ENCODE assay signal across 10 cellular contexts in genomic region chr14:93032301-93032929, GRCh38.
DNase-seq lines count a peak whose midpoint lies in the region; ATAC-seq and TF ChIP-seq lines count a peak whose summit lies in the region.
"Had no signal": no experiment of that assay in that cellular context is flagged by ENCODE, and none has a peak within 500 bp of the region (broad histone marks: within the 10 kb centered on the region; RNA-seq: fewer than 3 reads in every experiment).

No MANE protein-coding gene starts in this region.

- no peaks in the 10 kb centered on the region for H3K36me3 Mint-ChIP-seq in activated T-helper 2 cell treated with anti-CD3 and anti-CD28 coated beads, Interferon-gamma antibody, Interleukin-2, Interleukin-4, amounts not matched to agents 10 μg/mL and 5 μg/mL and 100 μg/mL, durations not matched to agents 14 hours and 24 hours and 36 hours (ENCODE audit: low read depth)
- H3K36me3 Mint-ChIP-seq in H9 (ENCODE audit: insufficient read depth in 1 of 3, low read depth in 3 of 3) = peaks cover 0 to 4% (median 0%) of the 10 kb centered on the region in 3 experiments; a peak in 2 of 7 replicates
- H3K36me3 Mint-ChIP-seq in activated naive CD4-positive, alpha-beta T cell treated with anti-CD3 and anti-CD28 coated beads for 36 hours (ENCODE audit: low read depth) = no peaks in the 10 kb centered on the region

- no peak overlapping the region for H2BK12ac ChIP-seq in H9 (ENCODE audit: insufficient read length, low read depth, low read length)

- H3K27me3 ChIP-seq in HCT116 (ENCODE audit: insufficient read depth, low read length) = no peaks in the 10 kb centered on the region
- no peaks in the 10 kb centered on the region for H3K27me3 ChIP-seq in PC-9 (ENCODE audit: insufficient read depth, low read depth)
- no peaks in the 10 kb centered on the region for H3K27me3 ChIP-seq in left ventricle myocardium inferior (ENCODE audit: low read depth)
- H3K27me3 ChIP-seq in skeletal muscle satellite cell (ENCODE audit: control insufficient read depth, insufficient read depth, low read length) = no peaks in the 10 kb centered on the region
- no peaks in the 10 kb centered on the region for H3K27me3 ChIP-seq in H9 (ENCODE audit: insufficient read depth, low read length)

- peak overlapping the region; percentile 42 for H3K4me2 ChIP-seq in HCT116 (ENCODE audit: low read length)
- H3K4me2 ChIP-seq in PC-9 = peak overlapping the region; percentile 71
- H3K4me2 ChIP-seq in skeletal muscle satellite cell (ENCODE audit: low read length) = peak overlapping the region; percentile 36
- no peak overlapping the region for H3K4me2 ChIP-seq in H9 (ENCODE audit: insufficient read depth, insufficient read length, low read length)

- H3K36me3 ChIP-seq in HCT116 (ENCODE audit: control insufficient read depth in 1 of 2, insufficient read depth in 2 of 2, low read length in 2 of 2) = no peaks in the 10 kb centered on the region
- H3K36me3 ChIP-seq in PC-9 (ENCODE audit: low read depth) = no peaks in the 10 kb centered on the region; the same call in 1 of the 2 replicates
- no peaks in the 10 kb centered on the region for H3K36me3 ChIP-seq in left ventricle myocardium inferior
- H3K36me3 ChIP-seq in skeletal muscle satellite cell (ENCODE audit: insufficient read depth, low read length) = no peaks in the 10 kb centered on the region

- no peak overlapping the region for H3K14ac ChIP-seq in H9 (ENCODE audit: insufficient read depth, low read length)

- H3K23me2 ChIP-seq in H9 (ENCODE audit: insufficient read length, low read depth, low read length, poor library complexity, severe bottlenecking) = no peaks in the 10 kb centered on the region

- no peak overlapping the region for H2BK15ac ChIP-seq in H9 (ENCODE audit: low read depth, low read length)

- H3K4me1 ChIP-seq in HCT116 (ENCODE audit: control insufficient read depth in 1 of 2, insufficient read depth in 2 of 2, low read length in 2 of 2) = peaks cover 28 to 43% of the 10 kb centered on the region in 2 experiments
- peaks cover 76% of the 10 kb centered on the region for H3K4me1 ChIP-seq in PC-9 (replicated peaks; ENCODE audit: insufficient read depth)
- peaks cover 93% of the 10 kb centered on the region for H3K4me1 ChIP-seq in left ventricle myocardium inferior
- peaks cover 35% of the 10 kb centered on the region for H3K4me1 ChIP-seq in skeletal muscle satellite cell (ENCODE audit: control insufficient read depth, insufficient read depth, low read length)
- H3K4me1 ChIP-seq in H9 (ENCODE audit: insufficient read depth, low read length) = peaks cover 13% of the 10 kb centered on the region; the same call in 1 of the 2 replicates

- H3K27me3 Mint-ChIP-seq in activated T-helper 2 cell treated with anti-CD3 and anti-CD28 coated beads, Interferon-gamma antibody, Interleukin-2, Interleukin-4, amounts not matched to agents 10 μg/mL and 5 μg/mL and 100 μg/mL, durations not matched to agents 14 hours and 24 hours and 36 hours (ENCODE audit: low read depth) = no peaks in the 10 kb centered on the region
- H3K27me3 Mint-ChIP-seq in H9 (ENCODE audit: low read depth) = no peaks in the 10 kb centered on the region; the same call in 1 of the 2 replicates
- no peaks in the 10 kb centered on the region for H3K27me3 Mint-ChIP-seq in activated naive CD4-positive, alpha-beta T cell treated with anti-CD3 and anti-CD28 coated beads for 36 hours (ENCODE audit: low read depth)
- H3K27me3 Mint-ChIP-seq: central memory CD8-positive, alpha-beta T cell had no signal

- peaks cover 53% of the 10 kb centered on the region for H3F3A ChIP-seq in PC-9 (ENCODE audit: insufficient read depth, low read depth)

- no peaks in the 10 kb centered on the region for H3K9me3 Mint-ChIP-seq in activated T-helper 2 cell treated with anti-CD3 and anti-CD28 coated beads, Interferon-gamma antibody, Interleukin-2, Interleukin-4, amounts not matched to agents 10 μg/mL and 5 μg/mL and 100 μg/mL, durations not matched to agents 14 hours and 24 hours and 36 hours
- H3K9me3 Mint-ChIP-seq in H9 = no peaks in the 10 kb centered on the region; a peak in 1 of 5 replicates
- no peaks in the 10 kb centered on the region for H3K9me3 Mint-ChIP-seq in activated naive CD4-positive, alpha-beta T cell treated with anti-CD3 and anti-CD28 coated beads for 36 hours
- H3K9me3 Mint-ChIP-seq: central memory CD8-positive, alpha-beta T cell had no signal

- no peak for TF ChIP-seq CTCF in HCT116 (IDR thresholded peaks at IDR 0.05 in 2 of 3, conservative IDR thresholded peaks at IDR 0.05 in 1 of 3; ENCODE audit: borderline replicate concordance in 1 of 3, insufficient read depth in 1 of 3, low read depth in 2 of 3, low read length in 2 of 3)
- no peak for TF ChIP-seq CTCF in PC-9 (conservative IDR thresholded peaks at IDR 0.05)
- no peak for TF ChIP-seq CTCF in left ventricle myocardium inferior (IDR thresholded peaks at IDR 0.05; ENCODE audit: borderline replicate concordance)
- TF ChIP-seq CTCF in H9 (conservative IDR thresholded peaks at IDR 0.05) = no peak

- no peak overlapping the region for H4K91ac ChIP-seq in H9 (ENCODE audit: insufficient read length, low read depth, low read length)

- H3K9ac ChIP-seq in HCT116 (ENCODE audit: low read length) (no peak overlapping the region), skeletal muscle satellite cell (ENCODE audit: low read depth, low read length) (no peak overlapping the region), H9 (ENCODE audit: extremely low read depth, insufficient read length, low read length) (no peak overlapping the region)

- H3K27ac Mint-ChIP-seq in activated T-helper 2 cell treated with anti-CD3 and anti-CD28 coated beads, Interferon-gamma antibody, Interleukin-2, Interleukin-4, amounts not matched to agents 10 μg/mL and 5 μg/mL and 100 μg/mL, durations not matched to agents 14 hours and 24 hours and 36 hours = no peak overlapping the region
- H3K27ac Mint-ChIP-seq in H9 = peak overlapping the region in 1 of 3 experiments; percentile 87; a peak in 1 of 7 replicates
- no peak overlapping the region for H3K27ac Mint-ChIP-seq in activated naive CD4-positive, alpha-beta T cell treated with anti-CD3 and anti-CD28 coated beads for 36 hours

- H3K79me1 ChIP-seq in H9 (ENCODE audit: insufficient read depth, low read depth, low read length, poor library complexity, severe bottlenecking) = peaks cover 6% of the 10 kb centered on the region

- intact Hi-C loops in HCT116 (cut with micrococcal nuclease) (no loop called here), PC-9 (cut with micrococcal nuclease; ENCODE audit: unreplicated experiment) (no loop called here), left ventricle myocardium inferior (cut with micrococcal nuclease) (no loop called here)
- intact Hi-C loops in activated T-helper 2 cell treated with anti-CD3 and anti-CD28 coated beads, Interferon-gamma antibody, Interleukin-2, Interleukin-4, amounts not matched to agents 10 μg/mL and 5 μg/mL and 100 μg/mL, durations not matched to agents 14 hours and 24 hours and 36 hours (cut with micrococcal nuclease) = no loop called here
- intact Hi-C loops in activated naive CD4-positive, alpha-beta T cell treated with anti-CD3 and anti-CD28 coated beads for 36 hours (cut with micrococcal nuclease) = no loop called here

- H4K20me1 ChIP-seq in HCT116 (ENCODE audit: insufficient read depth) (no peaks in the 10 kb centered on the region), PC-9 (ENCODE audit: insufficient read depth) (no peaks in the 10 kb centered on the region), H9 (ENCODE audit: control insufficient read depth, insufficient read depth, insufficient read length) (no peaks in the 10 kb centered on the region)

- H3K4me3 ChIP-seq in HCT116 (replicated peaks in 1 of 2; ENCODE audit: low read depth in 1 of 2, low read length in 2 of 2) (no peak overlapping the region), PC-9 (no peak overlapping the region), left ventricle myocardium inferior (no peak overlapping the region), skeletal muscle satellite cell (ENCODE audit: low read length) (no peak overlapping the region)

- RAD21 ChIA-PET in HCT116 (lab: Charles Lee; ENCODE audit: low non-redundant PET in 1 of 2, low total read pairs in 2 of 2, uncharacterized antibody in 2 of 2, unreplicated experiment in 2 of 2) = no interaction called here

- no peaks in the 10 kb centered on the region for H3K9me3 ChIP-seq in HCT116 (ENCODE audit: control insufficient read depth in 1 of 2, insufficient read depth in 1 of 2, low read depth in 1 of 2, low read length in 2 of 2)
- no peaks in the 10 kb centered on the region for H3K9me3 ChIP-seq in PC-9 (ENCODE audit: insufficient read depth, low read depth)
- no peaks in the 10 kb centered on the region for H3K9me3 ChIP-seq in left ventricle myocardium inferior (replicated peaks)
- no peaks in the 10 kb centered on the region for H3K9me3 ChIP-seq in skeletal muscle satellite cell (replicated peaks; ENCODE audit: low read length)
- no peaks in the 10 kb centered on the region for H3K9me3 ChIP-seq in H9 (ENCODE audit: control insufficient read depth, low read depth, low read length)

- H3K23ac ChIP-seq in H9 (ENCODE audit: insufficient read length, low read depth, low read length) = no peak overlapping the region

- H3K4me1 Mint-ChIP-seq in activated T-helper 2 cell treated with anti-CD3 and anti-CD28 coated beads, Interferon-gamma antibody, Interleukin-2, Interleukin-4, amounts not matched to agents 10 μg/mL and 5 μg/mL and 100 μg/mL, durations not matched to agents 14 hours and 24 hours and 36 hours (ENCODE audit: low read depth) = peaks cover 15% of the 10 kb centered on the region
- peaks cover 41 to 49% of the 10 kb centered on the region in 2 experiments for H3K4me1 Mint-ChIP-seq in H9
- H3K4me1 Mint-ChIP-seq in activated naive CD4-positive, alpha-beta T cell treated with anti-CD3 and anti-CD28 coated beads for 36 hours (ENCODE audit: low read depth) = peaks cover 19% of the 10 kb centered on the region

- H2AFZ ChIP-seq in HCT116 (ENCODE audit: low read depth, low read length, poor library complexity, severe bottlenecking) = no peak overlapping the region
- H2AFZ ChIP-seq in PC-9 = no peak overlapping the region
- H2AFZ ChIP-seq in H9 (ENCODE audit: low read length) = no peak overlapping the region

- no peak overlapping the region for H2BK20ac ChIP-seq in H9 (ENCODE audit: low read depth, low read length, poor library complexity, severe bottlenecking)

- H3K18ac ChIP-seq in H9 (ENCODE audit: insufficient read length, low read depth, low read length) = no peak overlapping the region

- H2AK5ac ChIP-seq in H9 (ENCODE audit: insufficient read length, low read length) = no peak overlapping the region

- CTCF ChIA-PET in HCT116 (lab: Charles Lee) = no interaction called here
- CTCF ChIA-PET in PC-9 (lab: Charles Lee) = no interaction called here
- CTCF ChIA-PET in activated naive CD4-positive, alpha-beta T cell treated with anti-CD3 and anti-CD28 coated beads for 36 hours (lab: Charles Lee) = no interaction called here

- WGBS in H9 (ENCODE audit: extremely low coverage, insufficient read length, low lambda C conversion rate) = no CpG with 5 or more reads among the region's 14 CpGs

- H4K5ac ChIP-seq in H9 (ENCODE audit: insufficient read length, low read depth, low read length) = no peak overlapping the region

- H3K56ac ChIP-seq in H9 (ENCODE audit: insufficient read length, low read depth, low read length) = no peak overlapping the region

- BruUV-seq in HCT116 (replicated peaks; lab: Mats Ljungman, UMichigan) (no TSS peak), PC-9 (replicated peaks; lab: Mats Ljungman, UMichigan) (no TSS peak)

- TF ChIP-seq RAD21 in HCT116 (IDR thresholded peaks at IDR 0.05; ENCODE audit: low read depth) = no peak

- no peak overlapping the region for H3K4me3 Mint-ChIP-seq in activated T-helper 2 cell treated with anti-CD3 and anti-CD28 coated beads, Interferon-gamma antibody, Interleukin-2, Interleukin-4, amounts not matched to agents 10 μg/mL and 5 μg/mL and 100 μg/mL, durations not matched to agents 14 hours and 24 hours and 36 hours (ENCODE audit: low read depth)
- H3K4me3 Mint-ChIP-seq in H9 = no peak overlapping the region
- H3K4me3 Mint-ChIP-seq in activated naive CD4-positive, alpha-beta T cell treated with anti-CD3 and anti-CD28 coated beads for 36 hours = no peak overlapping the region

- no peak overlapping the region for H2BK5ac ChIP-seq in H9 (ENCODE audit: insufficient read length, low read length)

- ATAC-seq in HCT116 = no peak
- no peak for ATAC-seq in GM19467 (IDR thresholded peaks at IDR 0.05; ENCODE audit: unreplicated experiment)

- H3K27ac ChIP-seq in HCT116 (ENCODE audit: low read depth, low read length) (no peak overlapping the region), PC-9 (peak overlapping the region; percentile 86), left ventricle myocardium inferior (replicated peaks) (peak overlapping the region; percentile 94), H9 (ENCODE audit: insufficient read length, low read depth, low read length) (no peak overlapping the region)

- POLR2A ChIA-PET in HCT116 (lab: Charles Lee) = no interaction called here
- POLR2A ChIA-PET in PC-9 (lab: Charles Lee; ENCODE audit: unreplicated experiment) = interaction anchor here (0.6 kb wide), 1 partner anchor 48 kb away, joined by 4 read pairs; no protein-coding TSS in a partner anchor

- H3K9me2 ChIP-seq in HCT116 (ENCODE audit: insufficient read depth) (no peaks in the 10 kb centered on the region), PC-9 (ENCODE audit: insufficient read depth) (no peaks in the 10 kb centered on the region)

- H3K4ac ChIP-seq in H9 (ENCODE audit: low read depth, low read length) = no peak overlapping the region

- H2BK120ac ChIP-seq in H9 (ENCODE audit: low read depth, low read length, poor library complexity, severe bottlenecking) = no peak overlapping the region

- TF ChIP-seq POLR2A in HCT116 (IDR thresholded peaks at IDR 0.05; ENCODE audit: borderline replicate concordance, extremely low read depth, insufficient read depth, insufficient read length) = no peak

- H3K79me2 ChIP-seq in HCT116 (ENCODE audit: insufficient read depth, low read length) (peaks cover 11% of the 10 kb centered on the region; the same call in 1 of the 2 replicates), PC-9 (ENCODE audit: low read depth) (peaks cover 66% of the 10 kb centered on the region), H9 (ENCODE audit: insufficient read depth, low read length) (no peaks in the 10 kb centered on the region; the same call in 1 of the 2 replicates)

- H4K8ac ChIP-seq in H9 (replicated peaks; ENCODE audit: insufficient read length, low read depth, low read length) = no peak overlapping the region

- no peak overlapping the region for H3T11ph ChIP-seq in H9 (ENCODE audit: low read length)

- no peak for DNase-seq in HCT116 (ENCODE audit: low read depth, low spot score)
- peak; percentile 72 to 88 for DNase-seq in PC-9
- DNase-seq in left ventricle myocardium inferior = no peak
- DNase-seq in activated T-helper 2 cell treated with anti-CD3 and anti-CD28 coated beads, Interferon-gamma antibody, Interleukin-2, Interleukin-4, amounts not matched to agents 10 μg/mL and 5 μg/mL and 100 μg/mL, durations not matched to agents 14 hours and 24 hours and 36 hours (ENCODE audit: low spot score) = no peak
- no peak for DNase-seq in H9
- DNase-seq in activated naive CD4-positive, alpha-beta T cell treated with anti-CD3 and anti-CD28 coated beads for 36 hours = no peak
- DNase-seq: NCI-H146 had no signal

Comparison
In these comparisons a context has a peak if more than half of its experiments do, and no peak if none do; other contexts are left out.
1. DNase-seq: peak in PC-9 (2 of 2); none in HCT116 (single experiment), left ventricle myocardium inferior (single experiment), activated T-helper 2 cell treated with anti-CD3 and anti-CD28 coated beads, Interferon-gamma antibody, Interleukin-2, Interleukin-4, amounts not matched to agents 10 μg/mL and 5 μg/mL and 100 μg/mL, durations not matched to agents 14 hours and 24 hours and 36 hours (single experiment), H9 (single experiment) and activated naive CD4-positive, alpha-beta T cell treated with anti-CD3 and anti-CD28 coated beads for 36 hours (single experiment).
2. H3K27ac ChIP-seq: peak in PC-9 (single experiment) and left ventricle myocardium inferior (single experiment); none in HCT116 (single experiment) and H9 (single experiment).